Comparison of ENCODE assay signal across 17 cellular contexts in genomic region chr10:74928742-74929191, GRCh38.
DNase-seq lines count a peak whose midpoint lies in the region; ATAC-seq and TF ChIP-seq lines count a peak whose summit lies in the region.
"Had no signal": no experiment of that assay in that cellular context is flagged by ENCODE, and none has a peak within 500 bp of the region (broad histone marks: within the 10 kb centered on the region; RNA-seq: fewer than 3 reads in every experiment).

No MANE protein-coding gene starts in this region.

- H3K27me3 ChIP-seq in ACC112 (ENCODE audit: insufficient read depth, low read length) (no peaks in the 10 kb centered on the region), SJSA1 (replicated peaks) (no peaks in the 10 kb centered on the region), fibroblast of lung (ENCODE audit: control insufficient read depth, insufficient read depth, low read length) (no peaks in the 10 kb centered on the region), rectal smooth muscle tissue (ENCODE audit: control insufficient read depth, insufficient read depth, low read length) (no peaks in the 10 kb centered on the region)

- H3K9me3 ChIP-seq in SJSA1 (replicated peaks) (no peaks in the 10 kb centered on the region), fibroblast of lung (ENCODE audit: control insufficient read depth, insufficient read depth, low read depth, low read length) (no peaks in the 10 kb centered on the region)

- no peaks in the 10 kb centered on the region for H4K20me1 ChIP-seq in fibroblast of lung (ENCODE audit: control insufficient read depth, extremely low read depth, insufficient read depth, low read length)

- peak overlapping the region; percentile 83 for H3K4me2 ChIP-seq in fibroblast of lung (ENCODE audit: extremely low read depth, insufficient read depth, low read length)
- H3K4me2 ChIP-seq: KMS-11 had no signal

- H3K4me3 ChIP-seq in ACC112 (ENCODE audit: low read depth, low read length) (peak overlapping the region; percentile 55), SJSA1 (no peak overlapping the region), fibroblast of lung (replicated peaks in 1 of 4; ENCODE audit: control extremely low read depth in 1 of 4, insufficient read depth in 1 of 4, low read depth in 3 of 4, low read length in 4 of 4) (peak overlapping the region; percentile 14 to 41 (median 30)), rectal smooth muscle tissue (ENCODE audit: low read length) (no peak overlapping the region)

- H3K9ac ChIP-seq in fibroblast of lung (ENCODE audit: insufficient read depth, low read length) = no peak overlapping the region
- no peak overlapping the region for H3K9ac ChIP-seq in rectal smooth muscle tissue (ENCODE audit: low read length)
- H3K9ac ChIP-seq: KMS-11 had no signal

- no peak for DNase-seq in SJSA1 (ENCODE audit: low read depth in 1 of 2, low spot score in 2 of 2)
- DNase-seq in fibroblast of lung (ENCODE audit: low read depth in 2 of 2) = peak; percentile 72 to 79
- no peak for DNase-seq in activated CD4-positive, alpha-beta T cell treated with anti-CD3 and anti-CD28 coated beads, Interleukin-2, amount 50 U/mL, for 1 hour
- DNase-seq in pons (ENCODE audit: low spot score) = no peak
- DNase-seq: activated CD4-positive, alpha-beta T cell treated with anti-CD3 and anti-CD28 coated beads for 48 hours; activated naive CD8-positive, alpha-beta T cell treated with anti-CD3 and anti-CD28 coated beads, Interleukin-2, amount 50 U/mL, for 24 hours; activated T-cell treated with anti-CD3 and anti-CD28 coated beads, Interleukin-2, amount 50 U/mL, for 4 hours; kidney; naive thymus-derived CD8-positive, alpha-beta T cell; NCI-H526; substantia nigra had no signal

- ATAC-seq in HG03521 (IDR thresholded peaks at IDR 0.05; ENCODE audit: unreplicated experiment) (no peak), HG03354 (IDR thresholded peaks at IDR 0.05; ENCODE audit: poor library complexity, severe bottlenecking, unreplicated experiment) (no peak)
- ATAC-seq: activated naive CD8-positive, alpha-beta T cell treated with anti-CD3 and anti-CD28 coated beads, Interleukin-2, amount 50 U/mL, for 24 hours; activated T-cell treated with anti-CD3 and anti-CD28 coated beads, Interleukin-2, amount 50 U/mL, for 4 hours; naive thymus-derived CD8-positive, alpha-beta T cell; sciatic nerve had no signal

- TF ChIP-seq CTCF in fibroblast of lung (conservative IDR thresholded peaks at IDR 0.05 in 1 of 2, IDR thresholded peaks at IDR 0.05 in 1 of 2; ENCODE audit: low read depth in 1 of 2, low read length in 2 of 2) = no peak

- H3K79me2 ChIP-seq in ACC112 (ENCODE audit: control insufficient read depth, insufficient read depth, low read length, unreplicated experiment) (peaks cover 28% of the 10 kb centered on the region), fibroblast of lung (ENCODE audit: control insufficient read depth, insufficient read depth, low read length) (peaks cover 31% of the 10 kb centered on the region)

- H3K4me1 ChIP-seq in ACC112 (ENCODE audit: control insufficient read depth, insufficient read depth, low read length, unreplicated experiment) (peaks cover 37% of the 10 kb centered on the region), SJSA1 (replicated peaks) (peaks cover 43% of the 10 kb centered on the region), fibroblast of lung (ENCODE audit: control insufficient read depth, extremely low read depth, insufficient read depth, low read length) (peaks cover 19% of the 10 kb centered on the region), rectal smooth muscle tissue (ENCODE audit: control insufficient read depth, insufficient read depth, low read length) (peaks cover 31% of the 10 kb centered on the region)

- no peaks in the 10 kb centered on the region for H3K36me3 ChIP-seq in ACC112 (ENCODE audit: insufficient read depth, low read length)
- no peaks in the 10 kb centered on the region for H3K36me3 ChIP-seq in SJSA1
- H3K36me3 ChIP-seq in fibroblast of lung (ENCODE audit: control insufficient read depth, insufficient read depth, low read length) = no peaks in the 10 kb centered on the region
- H3K36me3 ChIP-seq in rectal smooth muscle tissue (ENCODE audit: control insufficient read depth, insufficient read depth, low read length) = no peaks in the 10 kb centered on the region

- peak overlapping the region; percentile 44 for H2AFZ ChIP-seq in ACC112 (ENCODE audit: low read length, unreplicated experiment)
- no peak overlapping the region for H2AFZ ChIP-seq in fibroblast of lung (ENCODE audit: low read length)

- H3K27ac ChIP-seq in ACC112 (ENCODE audit: low read depth, low read length) (peak overlapping the region; percentile 81), SJSA1 (peak overlapping the region; percentile 58), fibroblast of lung (ENCODE audit: insufficient read depth, low read length) (peak overlapping the region; percentile 83), rectal smooth muscle tissue (ENCODE audit: low read depth, low read length) (peak overlapping the region; percentile 74)
- H3K27ac ChIP-seq: KMS-11 had no signal

Comparison
In these comparisons a context has a peak if more than half of its experiments do, and no peak if none do; other contexts are left out.
1. H3K4me3 ChIP-seq: peak in ACC112 (single experiment) and fibroblast of lung (4 of 4); none in SJSA1 (single experiment) and rectal smooth muscle tissue (single experiment).
2. DNase-seq: peak in fibroblast of lung (2 of 2); none in SJSA1 (0 of 2), activated CD4-positive, alpha-beta T cell treated with anti-CD3 and anti-CD28 coated beads, Interleukin-2, amount 50 U/mL, for 1 hour (single experiment) and pons (single experiment).
3. Peak in every context shown above with its lines, with median percentiles within 50 percentile points of each other: H3K27ac ChIP-seq.